23 cellular contexts compared by ENCODE assay signal in the genomic region with DNA sequence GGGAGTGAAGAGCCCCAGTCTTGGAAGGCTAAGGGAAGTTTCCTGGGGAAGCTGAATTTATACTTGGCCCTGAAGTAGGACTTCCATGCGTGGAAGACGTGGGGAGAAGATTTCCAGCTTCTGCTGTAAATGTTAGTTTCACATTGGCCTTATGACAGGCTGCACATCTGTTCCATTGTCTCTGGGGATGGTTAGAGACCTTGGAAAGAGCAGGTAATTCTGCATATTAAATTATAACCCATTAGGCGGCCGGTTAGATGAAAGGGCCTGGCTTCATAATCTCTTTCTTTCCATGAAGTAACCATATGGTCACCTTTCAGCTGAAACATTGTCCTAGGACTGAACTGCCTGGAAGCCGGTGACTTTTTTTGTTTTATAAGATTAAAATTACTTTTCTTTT. TPM values are rescaled to one million over a fixed set of nuclear protein-coding genes. Genes with fewer than 3 reads are reported as not detected.
DNase-seq lines count a peak whose midpoint lies in the region; ATAC-seq, FAIRE-seq and TF ChIP-seq lines count a peak whose summit lies in the region.
"Had no signal": no experiment of that assay in that cellular context is flagged by ENCODE, and none has a peak within 500 bp of the region (broad histone marks: within the 10 kb centered on the region; RNA-seq: fewer than 3 reads in every experiment).

No MANE protein-coding gene starts in this region.

- H4K5ac ChIP-seq in mesendoderm (ENCODE audit: low read length): no peak overlapping the region

- H3K56ac ChIP-seq in mesendoderm (ENCODE audit: low read length): no peak overlapping the region

- DNase-seq in BE2C (peak; percentile 75), DMS 273 treated with DMSO at 0.1 percent for 48 hours (lab: John Stamatoyannopoulos, UW) (peak; percentile 11), SK-N-DZ (ENCODE audit: low spot score) (peak; percentile 95), mesendoderm (no peak), urothelium cell line (ENCODE audit: low spot score) (no peak), A673 (ENCODE audit: low spot score) (no peak)
- DNase-seq: COR-L47, DMS79 treated with DMSO at 0.1 percent for 48 hours, H9, NCI-H1417 treated with DMSO at 0.1 percent for 48 hours, NCI-H2081, NCI-H226, NCI-H526 treated with DMSO at 0.1 percent for 48 hours, T-cell had no signal

- intact Hi-C loops in A673 (cut with micrococcal nuclease; ENCODE audit: unreplicated experiment): no loop called here

- no peak overlapping the region for H3K18ac ChIP-seq in mesendoderm (ENCODE audit: low read length)

- no peaks in the 10 kb centered on the region for H3K9me3 ChIP-seq in BE2C
- no peaks in the 10 kb centered on the region for H3K9me3 ChIP-seq in A673 (ENCODE audit: low read depth, low read length, poor library complexity, severe bottlenecking)
- H3K9me3 ChIP-seq: A549 had no signal

- no peak overlapping the region for H3K9ac ChIP-seq in mesendoderm (ENCODE audit: low read length)

- no CpG with 5 or more reads among the region's 5 CpGs for WGBS in mesendoderm (ENCODE audit: extremely low coverage, insufficient coverage, low lambda C conversion rate)

- H2BK5ac ChIP-seq in mesendoderm (ENCODE audit: low read length): no peak overlapping the region

- H3K79me2 ChIP-seq in mesendoderm (ENCODE audit: control insufficient read depth, insufficient read depth, low read length): no peaks in the 10 kb centered on the region

- H3K27me3 ChIP-seq in BE2C: no peaks in the 10 kb centered on the region
- H3K27me3 ChIP-seq in mesendoderm (ENCODE audit: insufficient read depth, low read length, poor library complexity): no peaks in the 10 kb centered on the region
- no peaks in the 10 kb centered on the region for H3K27me3 ChIP-seq in A673 (replicated peaks; ENCODE audit: insufficient read depth, low read depth, low read length, poor library complexity)

- 0 out of 2 replicates have a peak overlapping the region, but pooled peaks have one; percentile 20 for H3K4me3 ChIP-seq in BE2C (ENCODE audit: low read depth, low read length)
- no peak overlapping the region for H3K4me3 ChIP-seq in mesendoderm (ENCODE audit: low read length)
- no peak overlapping the region for H3K4me3 ChIP-seq in A673 (ENCODE audit: low read depth, low read length, poor library complexity, severe bottlenecking)
- H3K4me3 ChIP-seq: A549 had no signal

- ATAC-seq in HG03571 (IDR thresholded peaks at IDR 0.05; ENCODE audit: unreplicated experiment) (no peak), GM21619 (IDR thresholded peaks at IDR 0.05; ENCODE audit: unreplicated experiment) (no peak)
- ATAC-seq: A549, Panc1, T-cell had no signal

- H4K8ac ChIP-seq in mesendoderm (ENCODE audit: low read depth, low read length): no peak overlapping the region

- TF ChIP-seq CTCF in BE2C (IDR thresholded peaks at IDR 0.05; ENCODE audit: low read depth, low read length) (no peak), A673 (conservative IDR thresholded peaks at IDR 0.05; ENCODE audit: low read depth, low read length) (no peak)

- no peak overlapping the region for H2BK15ac ChIP-seq in mesendoderm (replicated peaks; ENCODE audit: low read depth)

- CTCF ChIA-PET in A673 (lab: Charles Lee): no interaction called here

- H3K27ac ChIP-seq in mesendoderm (ENCODE audit: low read depth, low read length) (no peak overlapping the region), A673 (ENCODE audit: low read depth, low read length, poor library complexity, severe bottlenecking) (no peak overlapping the region)

- POLR2A ChIA-PET in A673 (lab: Charles Lee; ENCODE audit: low non-redundant PET): no interaction called here

- no peak for FAIRE-seq in urothelium cell line (lab: Jason Lieb, UNC)
- FAIRE-seq: A549 had no signal

- H3K79me1 ChIP-seq in mesendoderm (ENCODE audit: low read length): no peaks in the 10 kb centered on the region

- H3K23ac ChIP-seq in mesendoderm (ENCODE audit: low read length): no peak overlapping the region

- BruUV-seq in A673 (replicated peaks; lab: Mats Ljungman, UMichigan): no TSS peak

- H3K4ac ChIP-seq in mesendoderm (ENCODE audit: low read depth, low read length): peak overlapping the region; percentile 46

- H3K4me2 ChIP-seq in mesendoderm (ENCODE audit: low read length): no peak overlapping the region
- H3K4me2 ChIP-seq: A549 had no signal

- no peak overlapping the region for H2AK5ac ChIP-seq in mesendoderm (ENCODE audit: low read length)

- no peak overlapping the region for H2BK120ac ChIP-seq in mesendoderm (ENCODE audit: low read depth, low read length)

- H3K36me3 ChIP-seq in BE2C: no peaks in the 10 kb centered on the region
- H3K36me3 ChIP-seq in mesendoderm (ENCODE audit: control insufficient read depth, insufficient read depth, low read length): no peaks in the 10 kb centered on the region
- no peaks in the 10 kb centered on the region for H3K36me3 ChIP-seq in A673 (ENCODE audit: insufficient read depth, low read length, poor library complexity, severe bottlenecking)

- H3K4me1 ChIP-seq in BE2C: peaks cover 47% of the 10 kb centered on the region
- no peaks in the 10 kb centered on the region for H3K4me1 ChIP-seq in mesendoderm (ENCODE audit: control insufficient read depth, low read depth, low read length)
- H3K4me1 ChIP-seq in A673 (ENCODE audit: insufficient read depth, low read length, poor library complexity, severe bottlenecking): no peaks in the 10 kb centered on the region

RNA-seq across cellular contexts. Expression of a gene that starts 37.5 kb away (rescaled TPM):
- 0.49 TPM for polyA plus RNA-seq in BE2C (2012; ENCODE audit: insufficient read depth, insufficient read length, low read depth)
- polyA plus RNA-seq in SK-N-DZ (2014; cell fraction: cytosol; rRNA removed): not detected in 2 replicates
- not detected in 2 replicates for polyA plus RNA-seq in SK-N-DZ (2014; cell fraction: nucleus; rRNA removed)
- not detected for polyA plus RNA-seq in mesendoderm (2013, experiment 1 of 2)
- not detected for polyA plus RNA-seq in mesendoderm (2013, experiment 2 of 2)
- not detected in 2 replicates for total RNA-seq in A673 (2021)
- total RNA-seq: G401, H9, HT1080, LHCN-M2, SK-MEL-5, T-cell had no signal
- polyA plus RNA-seq: A549, CD14-positive monocyte had no signal

Comparison
In these comparisons a context has a peak if more than half of its experiments do, and no peak if none do; other contexts are left out.
1. DNase-seq: peak in BE2C (single experiment), DMS 273 treated with DMSO at 0.1 percent for 48 hours (single experiment) and SK-N-DZ (single experiment); none in mesendoderm (single experiment), urothelium cell line (single experiment) and A673 (single experiment).